ENCODE assay signal across 18 cellular contexts in the genomic region with DNA sequence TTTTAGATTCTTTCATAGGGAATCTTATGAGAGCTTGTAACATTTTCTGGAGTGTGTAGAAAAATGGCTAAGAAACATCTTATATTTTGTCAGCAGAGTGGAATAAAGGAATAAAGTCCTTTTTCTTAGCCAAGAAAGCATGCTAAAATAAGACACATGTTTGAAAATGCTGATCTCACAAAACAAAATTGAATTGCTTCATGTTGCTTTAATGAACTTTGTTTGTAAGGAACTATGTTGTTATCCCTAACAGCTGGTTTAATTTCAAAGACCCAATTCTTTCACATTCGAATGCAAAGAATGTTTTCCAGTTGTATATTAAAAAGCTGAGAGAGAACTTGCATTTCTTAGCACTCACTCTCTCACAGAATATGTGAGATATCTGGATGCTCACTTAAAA.
"Had no signal": no experiment of that assay in that cellular context is flagged by ENCODE, and none has a peak within 500 bp of the region (broad histone marks: within the 10 kb centered on the region; RNA-seq: fewer than 3 reads in every experiment).

No MANE protein-coding gene starts in this region.

- H3K79me2 ChIP-seq: hepatocyte, parathyroid adenoma had no signal

- FAIRE-seq: colon had no signal

- H3K36me3 ChIP-seq: sigmoid colon had no signal

- H3K4me1 Mint-ChIP-seq: activated CD4-positive, alpha-beta memory T cell treated with anti-CD3 and anti-CD28 coated beads, Interleukin-2, amount 10 ng/mL, durations not matched to agents 7 days and 5 days; activated naive CD8-positive, alpha-beta T cell treated with anti-CD3 and anti-CD28 coated beads for 36 hours; activated T-helper 17 cell treated with anti-CD3 and anti-CD28 coated beads, Interleukin-2, amount 50 U/mL, for 72 hours; memory B cell; stimulated activated memory B cell treated with anti-CD40 and anti-IgM and Interleukin-4, amounts not matched to agents 10 μg/mL and 1 μg/mL and 100 μg/mL, for 72 hours had no signal

- H3K27ac ChIP-seq: body of pancreas, parathyroid adenoma had no signal

- H3K4me3 Mint-ChIP-seq: activated CD4-positive, alpha-beta memory T cell treated with anti-CD3 and anti-CD28 coated beads, Interleukin-2, amount 10 ng/mL, durations not matched to agents 7 days and 5 days; activated naive CD8-positive, alpha-beta T cell treated with anti-CD3 and anti-CD28 coated beads for 36 hours; activated T-helper 17 cell treated with anti-CD3 and anti-CD28 coated beads, Interleukin-2, amount 50 U/mL, for 72 hours; memory B cell; neural crest cell; stimulated activated memory B cell treated with anti-CD40 and anti-IgM and Interleukin-4, amounts not matched to agents 10 μg/mL and 1 μg/mL and 100 μg/mL, for 72 hours had no signal

- H3K36me3 Mint-ChIP-seq: activated naive CD8-positive, alpha-beta T cell treated with anti-CD3 and anti-CD28 coated beads for 36 hours; memory B cell; stimulated activated memory B cell treated with anti-CD40 and anti-IgM and Interleukin-4, amounts not matched to agents 10 μg/mL and 1 μg/mL and 100 μg/mL, for 72 hours had no signal

- H3K27me3 Mint-ChIP-seq: activated CD4-positive, alpha-beta memory T cell treated with anti-CD3 and anti-CD28 coated beads, Interleukin-2, amount 10 ng/mL, durations not matched to agents 7 days and 5 days; activated T-helper 17 cell treated with anti-CD3 and anti-CD28 coated beads, Interleukin-2, amount 50 U/mL, for 72 hours; memory B cell; stimulated activated memory B cell treated with anti-CD40 and anti-IgM and Interleukin-4, amounts not matched to agents 10 μg/mL and 1 μg/mL and 100 μg/mL, for 72 hours had no signal

- H3K27ac Mint-ChIP-seq: activated CD4-positive, alpha-beta memory T cell treated with anti-CD3 and anti-CD28 coated beads, Interleukin-2, amount 10 ng/mL, durations not matched to agents 7 days and 5 days; activated naive CD8-positive, alpha-beta T cell treated with anti-CD3 and anti-CD28 coated beads for 36 hours; activated T-helper 17 cell treated with anti-CD3 and anti-CD28 coated beads, Interleukin-2, amount 50 U/mL, for 72 hours; memory B cell; stimulated activated memory B cell treated with anti-CD40 and anti-IgM and Interleukin-4, amounts not matched to agents 10 μg/mL and 1 μg/mL and 100 μg/mL, for 72 hours had no signal

- H3K4me3 ChIP-seq: body of pancreas, hepatocyte, sigmoid colon had no signal

- H3K4me1 ChIP-seq: body of pancreas, parathyroid adenoma, sigmoid colon had no signal

- H3K4me2 ChIP-seq: hepatocyte had no signal

- H2AFZ ChIP-seq: hepatocyte, parathyroid adenoma had no signal

- ATAC-seq: activated T-helper 17 cell treated with anti-CD3 and anti-CD28 coated beads, Interleukin-2, amount 50 U/mL, for 72 hours; body of pancreas; stimulated activated memory B cell treated with anti-CD40 and anti-IgM and Interleukin-4, amounts not matched to agents 10 μg/mL and 1 μg/mL and 100 μg/mL, for 72 hours had no signal

- H3K9ac ChIP-seq: parathyroid adenoma had no signal

- DNase-seq: activated CD4-positive, alpha-beta memory T cell treated with anti-CD3 and anti-CD28 coated beads, Interleukin-2, amount 10 ng/mL, durations not matched to agents 7 days and 5 days; activated CD4-positive, alpha-beta T cell treated with anti-CD3 and anti-CD28 coated beads for 48 hours; activated CD4-positive, CD25-positive, alpha-beta regulatory T cell; activated naive CD4-positive, alpha-beta T cell; activated naive CD8-positive, alpha-beta T cell treated with anti-CD3 and anti-CD28 coated beads for 36 hours; activated T-cell treated with anti-CD3 and anti-CD28 coated beads, Interleukin-2, amount 50 U/mL, for 1 hour; body of pancreas; erythroblast; sigmoid colon; stimulated activated CD4-positive, alpha-beta T cell treated with anti-CD3 and anti-CD28 coated beads, Interleukin-4, amount 100 ng/mL, for 4 hours; T1000 had no signal

- H3K9me3 ChIP-seq: body of pancreas, sigmoid colon had no signal

- H3K9me3 Mint-ChIP-seq: activated CD4-positive, alpha-beta memory T cell treated with anti-CD3 and anti-CD28 coated beads, Interleukin-2, amount 10 ng/mL, durations not matched to agents 7 days and 5 days; activated naive CD8-positive, alpha-beta T cell treated with anti-CD3 and anti-CD28 coated beads for 36 hours; activated T-helper 17 cell treated with anti-CD3 and anti-CD28 coated beads, Interleukin-2, amount 50 U/mL, for 72 hours; memory B cell; neural crest cell; stimulated activated memory B cell treated with anti-CD40 and anti-IgM and Interleukin-4, amounts not matched to agents 10 μg/mL and 1 μg/mL and 100 μg/mL, for 72 hours had no signal

- H3K27me3 ChIP-seq: body of pancreas, hepatocyte, sigmoid colon had no signal
